ENCODE assay signal across 2 cellular contexts in the genomic region with DNA sequence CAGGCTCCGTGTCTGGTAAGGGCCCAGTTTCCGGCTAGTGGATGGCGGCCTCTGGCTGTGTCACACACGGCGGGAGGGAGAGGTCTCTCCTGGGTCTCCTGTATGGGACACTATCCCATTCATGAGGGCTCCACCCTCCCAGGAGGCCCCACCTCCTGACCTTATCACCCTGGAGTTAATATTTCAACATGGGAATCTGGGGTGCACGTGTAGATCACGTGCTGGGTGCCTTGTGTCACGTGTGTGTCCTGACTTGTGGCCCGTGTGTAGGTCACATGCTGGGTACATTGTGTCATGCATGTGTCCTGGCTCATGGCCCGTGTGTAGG.
A peak's percentile ranks its signal among the peaks of the same experiment; 100 is the strongest.
TF ChIP-seq lines count a peak whose summit lies in the region.

No MANE protein-coding gene starts in this region.

TF ChIP-seq in IMR-90, 13 proteins besides CTCF, POLR2A, EP300 and RAD21:
- TF ChIP-seq MAZ (IDR thresholded peaks at IDR 0.05; ENCODE audit: borderline replicate concordance, low read depth, low read length) (no peak), CHD1 (IDR thresholded peaks at IDR 0.05; ENCODE audit: low read depth, low read length) (no peak), RCOR1 (IDR thresholded peaks at IDR 0.05; ENCODE audit: insufficient replicate concordance, low read length) (no peak), NFE2L2 (IDR thresholded peaks at IDR 0.05; ENCODE audit: low read depth, low read length) (no peak), RFX5 (IDR thresholded peaks at IDR 0.05; ENCODE audit: low read depth, low read length) (no peak), MXI1 (IDR thresholded peaks at IDR 0.05; ENCODE audit: borderline replicate concordance, low read depth, low read length) (no peak), MAFK (IDR thresholded peaks at IDR 0.05; ENCODE audit: low read depth, low read length) (no peak), FOS (IDR thresholded peaks at IDR 0.05; ENCODE audit: low read depth, low read length) (no peak), SMC3 (IDR thresholded peaks at IDR 0.05; ENCODE audit: low read depth, low read length) (no peak), CEBPB (IDR thresholded peaks at IDR 0.05; ENCODE audit: low read depth, low read length) (no peak), BHLHE40 (IDR thresholded peaks at IDR 0.05; ENCODE audit: low read depth, low read length) (no peak)
- TF ChIP-seq, protein P1, sequence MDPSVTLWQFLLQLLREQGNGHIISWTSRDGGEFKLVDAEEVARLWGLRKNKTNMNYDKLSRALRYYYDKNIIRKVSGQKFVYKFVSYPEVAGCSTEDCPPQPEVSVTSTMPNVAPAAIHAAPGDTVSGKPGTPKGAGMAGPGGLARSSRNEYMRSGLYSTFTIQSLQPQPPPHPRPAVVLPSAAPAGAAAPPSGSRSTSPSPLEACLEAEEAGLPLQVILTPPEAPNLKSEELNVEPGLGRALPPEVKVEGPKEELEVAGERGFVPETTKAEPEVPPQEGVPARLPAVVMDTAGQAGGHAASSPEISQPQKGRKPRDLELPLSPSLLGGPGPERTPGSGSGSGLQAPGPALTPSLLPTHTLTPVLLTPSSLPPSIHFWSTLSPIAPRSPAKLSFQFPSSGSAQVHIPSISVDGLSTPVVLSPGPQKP (IDR thresholded peaks at IDR 0.05; ENCODE audit: borderline replicate concordance, low read depth, low read length), result no peak
- TF ChIP-seq, protein P2, sequence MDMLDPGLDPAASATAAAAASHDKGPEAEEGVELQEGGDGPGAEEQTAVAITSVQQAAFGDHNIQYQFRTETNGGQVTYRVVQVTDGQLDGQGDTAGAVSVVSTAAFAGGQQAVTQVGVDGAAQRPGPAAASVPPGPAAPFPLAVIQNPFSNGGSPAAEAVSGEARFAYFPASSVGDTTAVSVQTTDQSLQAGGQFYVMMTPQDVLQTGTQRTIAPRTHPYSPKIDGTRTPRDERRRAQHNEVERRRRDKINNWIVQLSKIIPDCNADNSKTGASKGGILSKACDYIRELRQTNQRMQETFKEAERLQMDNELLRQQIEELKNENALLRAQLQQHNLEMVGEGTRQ (IDR thresholded peaks at IDR 0.05; ENCODE audit: low read depth, low read length), result no peak

TF ChIP-seq in GM12878, 131 proteins besides CTCF, POLR2A, EP300 and RAD21:
- TF ChIP-seq TCF3 (IDR thresholded peaks at IDR 0.05; ENCODE audit: borderline replicate concordance, insufficient read depth, low read depth, low read length) (no peak), RAD51 (IDR thresholded peaks at IDR 0.05) (0 out of 2 replicates have a peak, but pooled peaks have one; percentile 21), BHLHE40 (IDR thresholded peaks at IDR 0.05; ENCODE audit: borderline replicate concordance in 1 of 2, low read depth in 2 of 2, low read length in 1 of 2) (peak in 1 of 2 experiments; percentile 60; a peak in 2 of 4 replicates)
